ENCODE assay signal across 35 cellular contexts in the genomic region with DNA sequence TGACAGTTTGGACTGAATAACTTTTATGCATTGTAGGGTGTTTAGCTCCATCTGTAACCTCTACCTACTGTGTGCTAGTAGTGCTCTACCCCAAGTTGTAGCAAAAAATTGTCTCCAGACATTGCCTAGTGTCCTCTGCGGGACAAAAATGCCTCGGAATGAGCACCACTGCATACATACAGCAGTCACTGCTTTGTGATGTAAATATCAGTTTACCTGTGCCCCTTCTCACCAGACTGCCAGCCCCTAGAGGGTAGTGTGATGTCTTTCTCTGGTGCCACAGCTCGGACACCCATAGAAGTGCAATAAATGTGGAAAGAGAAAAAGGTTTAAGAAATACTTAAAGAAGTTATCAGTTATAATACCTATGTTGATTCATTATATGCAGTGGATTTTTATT.
"Had no signal": no experiment of that assay in that cellular context is flagged by ENCODE, and none has a peak within 500 bp of the region (broad histone marks: within the 10 kb centered on the region; RNA-seq: fewer than 3 reads in every experiment).

No MANE protein-coding gene starts in this region.

- H3K9me3 ChIP-seq: body of pancreas, breast epithelium had no signal

- H3K27me3 Mint-ChIP-seq: activated CD4-positive, alpha-beta memory T cell treated with anti-CD3 and anti-CD28 coated beads, Interleukin-2, amount 10 ng/mL, durations not matched to agents 7 days and 5 days; activated CD4-positive, alpha-beta T cell treated with anti-CD3 and anti-CD28 coated beads for 36 hours; activated naive CD4-positive, alpha-beta T cell treated with anti-CD3 and anti-CD28 coated beads, Interleukin-2, amount 50 U/mL, for 24 hours; activated naive CD8-positive, alpha-beta T cell; activated naive CD8-positive, alpha-beta T cell treated with anti-CD3 and anti-CD28 coated beads, Interleukin-2, amount 50 U/mL, for 24 hours; activated T-cell treated with anti-CD3 and anti-CD28 coated beads, Interleukin-2, amount 50 U/mL, for 24 hours had no signal

- H3K27me3 ChIP-seq: body of pancreas, brain microvascular endothelial cell, breast epithelium had no signal

- ATAC-seq: activated CD4-positive, alpha-beta T cell treated with anti-CD3 and anti-CD28 coated beads for 36 hours; activated CD4-positive, CD25-positive, alpha-beta regulatory T cell treated with anti-CD3 and anti-CD28 coated beads, Interleukin-2, amount 50 U/mL, for 24 hours; activated CD8-positive, alpha-beta memory T cell treated with anti-CD3 and anti-CD28 coated beads, Interleukin-2, amount 10 ng/mL, durations not matched to agents 7 days and 5 days; activated CD8-positive, alpha-beta T cell treated with anti-CD3 and anti-CD28 coated beads, Interleukin-2, amount 10 ng/mL, durations not matched to agents 7 days and 5 days; activated naive CD8-positive, alpha-beta T cell treated with anti-CD3 and anti-CD28 coated beads, Interleukin-2, amount 50 U/mL, for 24 hours; body of pancreas had no signal

- H3K4me1 Mint-ChIP-seq: activated CD4-positive, alpha-beta memory T cell treated with anti-CD3 and anti-CD28 coated beads, Interleukin-2, amount 10 ng/mL, durations not matched to agents 7 days and 5 days; activated CD4-positive, alpha-beta T cell treated with anti-CD3 and anti-CD28 coated beads for 36 hours; activated CD4-positive, alpha-beta T cell treated with anti-CD3 and anti-CD28 coated beads, Interleukin-2, amount 10 ng/mL, durations not matched to agents 7 days and 5 days; activated CD8-positive, alpha-beta memory T cell treated with anti-CD3 and anti-CD28 coated beads, Interleukin-2, amount 10 ng/mL, durations not matched to agents 7 days and 5 days; activated naive CD4-positive, alpha-beta T cell treated with anti-CD3 and anti-CD28 coated beads, Interleukin-2, amount 10 ng/mL, durations not matched to agents 7 days and 5 days; activated naive CD4-positive, alpha-beta T cell treated with anti-CD3 and anti-CD28 coated beads, Interleukin-2, amount 50 U/mL, for 24 hours; activated naive CD8-positive, alpha-beta T cell treated with anti-CD3 and anti-CD28 coated beads, Interleukin-2, amount 10 ng/mL, durations not matched to agents 7 days and 5 days; activated naive CD8-positive, alpha-beta T cell treated with anti-CD3 and anti-CD28 coated beads, Interleukin-2, amount 50 U/mL, for 24 hours had no signal

- H3K4me3 Mint-ChIP-seq: activated CD4-positive, alpha-beta memory T cell treated with anti-CD3 and anti-CD28 coated beads, Interleukin-2, amount 10 ng/mL, durations not matched to agents 7 days and 5 days; activated CD4-positive, alpha-beta T cell treated with anti-CD3 and anti-CD28 coated beads for 36 hours; activated CD4-positive, alpha-beta T cell treated with anti-CD3 and anti-CD28 coated beads, Interleukin-2, amount 10 ng/mL, durations not matched to agents 7 days and 5 days; activated CD8-positive, alpha-beta memory T cell treated with anti-CD3 and anti-CD28 coated beads, Interleukin-2, amount 10 ng/mL, durations not matched to agents 7 days and 5 days; activated CD8-positive, alpha-beta T cell treated with anti-CD3 and anti-CD28 coated beads, Interleukin-2, amount 10 ng/mL, durations not matched to agents 7 days and 5 days; activated naive CD4-positive, alpha-beta T cell treated with anti-CD3 and anti-CD28 coated beads, Interleukin-2, amount 10 ng/mL, durations not matched to agents 7 days and 5 days; activated naive CD4-positive, alpha-beta T cell treated with anti-CD3 and anti-CD28 coated beads, Interleukin-2, amount 50 U/mL, for 24 hours; activated naive CD8-positive, alpha-beta T cell; activated naive CD8-positive, alpha-beta T cell treated with anti-CD3 and anti-CD28 coated beads, Interleukin-2, amount 10 ng/mL, durations not matched to agents 7 days and 5 days; activated naive CD8-positive, alpha-beta T cell treated with anti-CD3 and anti-CD28 coated beads, Interleukin-2, amount 50 U/mL, for 24 hours; activated T-cell treated with anti-CD3 and anti-CD28 coated beads, Interleukin-2, amount 50 U/mL, for 24 hours; T-helper 1 cell treated with Interleukin-12 subunit alpha and Interleukin-12 subunit beta and Interleukin-4 antibody, amounts not matched to agents 30 μg/mL and 1 μg/mL, for 36 hours; T-helper 2 cell treated with Interferon-gamma antibody and Interleukin-4, amounts not matched to agents 5 μg/mL and 100 μg/mL, for 36 hours had no signal

- H3K27ac Mint-ChIP-seq: activated CD4-positive, alpha-beta memory T cell treated with anti-CD3 and anti-CD28 coated beads, Interleukin-2, amount 10 ng/mL, durations not matched to agents 7 days and 5 days; activated CD4-positive, alpha-beta T cell treated with anti-CD3 and anti-CD28 coated beads for 36 hours; activated CD4-positive, alpha-beta T cell treated with anti-CD3 and anti-CD28 coated beads, Interleukin-2, amount 10 ng/mL, durations not matched to agents 7 days and 5 days; activated CD8-positive, alpha-beta memory T cell treated with anti-CD3 and anti-CD28 coated beads, Interleukin-2, amount 10 ng/mL, durations not matched to agents 7 days and 5 days; activated CD8-positive, alpha-beta T cell treated with anti-CD3 and anti-CD28 coated beads, Interleukin-2, amount 10 ng/mL, durations not matched to agents 7 days and 5 days; activated naive CD4-positive, alpha-beta T cell treated with anti-CD3 and anti-CD28 coated beads, Interleukin-2, amount 10 ng/mL, durations not matched to agents 7 days and 5 days; activated naive CD4-positive, alpha-beta T cell treated with anti-CD3 and anti-CD28 coated beads, Interleukin-2, amount 50 U/mL, for 24 hours; activated naive CD8-positive, alpha-beta T cell; activated naive CD8-positive, alpha-beta T cell treated with anti-CD3 and anti-CD28 coated beads, Interleukin-2, amount 10 ng/mL, durations not matched to agents 7 days and 5 days; activated naive CD8-positive, alpha-beta T cell treated with anti-CD3 and anti-CD28 coated beads, Interleukin-2, amount 50 U/mL, for 24 hours; activated T-cell treated with anti-CD3 and anti-CD28 coated beads, Interleukin-2, amount 50 U/mL, for 24 hours; activated T-helper 2 cell treated with anti-CD3 and anti-CD28 coated beads, Interferon-gamma antibody, Interleukin-2, Interleukin-4, amounts not matched to agents 10 μg/mL and 5 μg/mL and 100 μg/mL, durations not matched to agents 14 hours and 24 hours and 36 hours; T-helper 1 cell treated with Interleukin-12 subunit alpha and Interleukin-12 subunit beta and Interleukin-4 antibody, amounts not matched to agents 30 μg/mL and 1 μg/mL, for 36 hours; T-helper 2 cell treated with Interferon-gamma antibody and Interleukin-4, amounts not matched to agents 5 μg/mL and 100 μg/mL, for 36 hours had no signal

- H3K27ac ChIP-seq: body of pancreas, brain microvascular endothelial cell, breast epithelium, VCaP had no signal

- H3K4me1 ChIP-seq: body of pancreas, breast epithelium had no signal

- H3K9me3 Mint-ChIP-seq: activated CD4-positive, alpha-beta memory T cell treated with anti-CD3 and anti-CD28 coated beads, Interleukin-2, amount 10 ng/mL, durations not matched to agents 7 days and 5 days; activated CD4-positive, alpha-beta T cell treated with anti-CD3 and anti-CD28 coated beads, Interleukin-2, amount 10 ng/mL, durations not matched to agents 7 days and 5 days; activated naive CD4-positive, alpha-beta T cell treated with anti-CD3 and anti-CD28 coated beads, Interleukin-2, amount 10 ng/mL, durations not matched to agents 7 days and 5 days; activated naive CD4-positive, alpha-beta T cell treated with anti-CD3 and anti-CD28 coated beads, Interleukin-2, amount 50 U/mL, for 24 hours; activated naive CD8-positive, alpha-beta T cell treated with anti-CD3 and anti-CD28 coated beads, Interleukin-2, amount 10 ng/mL, durations not matched to agents 7 days and 5 days; activated naive CD8-positive, alpha-beta T cell treated with anti-CD3 and anti-CD28 coated beads, Interleukin-2, amount 50 U/mL, for 24 hours; activated T-cell treated with anti-CD3 and anti-CD28 coated beads, Interleukin-2, amount 50 U/mL, for 24 hours; activated T-helper 2 cell treated with anti-CD3 and anti-CD28 coated beads, Interferon-gamma antibody, Interleukin-2, Interleukin-4, amounts not matched to agents 10 μg/mL and 5 μg/mL and 100 μg/mL, durations not matched to agents 14 hours and 24 hours and 36 hours; T-helper 1 cell treated with Interleukin-12 subunit alpha and Interleukin-12 subunit beta and Interleukin-4 antibody, amounts not matched to agents 30 μg/mL and 1 μg/mL, for 36 hours; T-helper 2 cell treated with Interferon-gamma antibody and Interleukin-4, amounts not matched to agents 5 μg/mL and 100 μg/mL, for 36 hours had no signal

- H3K36me3 ChIP-seq: brain microvascular endothelial cell, breast epithelium had no signal

- DNase-seq: activated CD4-positive, alpha-beta memory T cell treated with anti-CD3 and anti-CD28 coated beads, Interleukin-2, amount 10 ng/mL, durations not matched to agents 7 days and 5 days; activated CD4-positive, alpha-beta T cell treated with anti-CD3 and anti-CD28 coated beads for 1 hour; activated CD4-positive, alpha-beta T cell treated with anti-CD3 and anti-CD28 coated beads for 36 hours; activated CD4-positive, alpha-beta T cell treated with anti-CD3 and anti-CD28 coated beads for 48 hours; activated CD4-positive, alpha-beta T cell treated with anti-CD3 and anti-CD28 coated beads, Interleukin-2, amount 10 ng/mL, durations not matched to agents 7 days and 5 days; activated CD4-positive, alpha-beta T cell treated with anti-CD3 and anti-CD28 coated beads, Interleukin-2, amount 50 U/mL, for 48 hours; activated CD4-positive, CD25-positive, alpha-beta regulatory T cell; activated CD8-positive, alpha-beta memory T cell treated with anti-CD3 and anti-CD28 coated beads for 24 hours; activated CD8-positive, alpha-beta memory T cell treated with anti-CD3 and anti-CD28 coated beads, Interleukin-2, amount 10 ng/mL, durations not matched to agents 7 days and 5 days; activated CD8-positive, alpha-beta memory T cell treated with anti-CD3 and anti-CD28 coated beads, Interleukin-2, amount 50 U/mL, for 48 hours; activated CD8-positive, alpha-beta T cell treated with anti-CD3 and anti-CD28 coated beads, Interleukin-2, amount 10 ng/mL, durations not matched to agents 7 days and 5 days; activated effector memory CD4-positive, alpha-beta T cell treated with Interleukin-2 at 50 U/mL for 16 hours; activated gamma-delta T cell; activated naive CD4-positive, alpha-beta T cell treated with anti-CD3 and anti-CD28 coated beads, Interleukin-2, amount 10 ng/mL, durations not matched to agents 7 days and 5 days; activated naive CD4-positive, alpha-beta T cell treated with Interleukin-2 at 50 U/mL for 16 hours; activated naive CD8-positive, alpha-beta T cell treated with anti-CD3 and anti-CD28 coated beads, Interleukin-2, amount 10 ng/mL, durations not matched to agents 7 days and 5 days; activated naive CD8-positive, alpha-beta T cell treated with anti-CD3 and anti-CD28 coated beads, Interleukin-2, amount 50 U/mL, for 24 hours; activated T-cell treated with anti-CD3 and anti-CD28 coated beads, Interleukin-2, amount 50 U/mL, for 24 hours; activated T-cell treated with anti-CD3 and anti-CD28 coated beads, Interleukin-2, amount 50 U/mL, for 48 hours; amygdala; anterior cingulate cortex; body of pancreas; brain microvascular endothelial cell; central memory CD4-positive, alpha-beta T cell; T-helper 1 cell; T-helper 2 cell; T-helper 9 cell had no signal

- H3K4me3 ChIP-seq: body of pancreas, breast epithelium had no signal

- H3K36me3 Mint-ChIP-seq: activated naive CD4-positive, alpha-beta T cell treated with anti-CD3 and anti-CD28 coated beads, Interleukin-2, amount 50 U/mL, for 24 hours; activated naive CD8-positive, alpha-beta T cell had no signal
